ENCODE assay signal across 9 cellular contexts in genomic region chr16:70679653-70680494, GRCh38. TPM values are rescaled to one million over a fixed set of nuclear protein-coding genes. Genes with fewer than 3 reads are reported as not detected.
DNase-seq lines count a peak whose midpoint lies in the region; ATAC-seq and TF ChIP-seq lines count a peak whose summit lies in the region.
"Had no signal": no experiment of that assay in that cellular context is flagged by ENCODE, and none has a peak within 500 bp of the region (broad histone marks: within the 10 kb centered on the region; RNA-seq: fewer than 3 reads in every experiment).

No MANE protein-coding gene starts in this region.

- H3K27ac Mint-ChIP-seq in HFFc6 (no peak overlapping the region), mesothelial cell of epicardium (no peak overlapping the region)

- H3K4me1 Mint-ChIP-seq in HFFc6 (ENCODE audit: low read depth) (peaks cover 13% of the 10 kb centered on the region), mesothelial cell of epicardium (peaks cover 24% of the 10 kb centered on the region)

- H3K36me3 Mint-ChIP-seq in HFFc6 (ENCODE audit: low read depth) (peaks cover 4% of the 10 kb centered on the region; the same call in 1 of the 2 replicates), mesothelial cell of epicardium (peaks cover 17% of the 10 kb centered on the region)

- peaks cover 8% of the 10 kb centered on the region; the same call in 1 of the 2 replicates for H3K27me3 Mint-ChIP-seq in HFFc6 (ENCODE audit: insufficient read depth)
- H3K27me3 Mint-ChIP-seq in mesothelial cell of epicardium (ENCODE audit: low read depth) = no peaks in the 10 kb centered on the region

- H3K9me3 Mint-ChIP-seq in HFFc6 (no peaks in the 10 kb centered on the region), mesothelial cell of epicardium (no peaks in the 10 kb centered on the region)

- peak overlapping the region; percentile 86 to 100 for H3K27ac ChIP-seq in coronary artery

- H3K4me3 Mint-ChIP-seq in HFFc6 (no peak overlapping the region), mesothelial cell of epicardium (no peak overlapping the region)

- DNase-seq in 8988T (peak; percentile 96), HFFc6 (no peak), coronary artery (ENCODE audit: low spot score) (no peak), mesothelial cell of epicardium (ENCODE audit: low spot score in 2 of 2, unreplicated experiment in 2 of 2) (no peak), DMS 273 (lab: John Stamatoyannopoulos, UW; ENCODE audit: unreplicated experiment) (no peak)
- DNase-seq: cerebellar nuclear complex had no signal

- peak overlapping the region; percentile 19 for H3K4me3 ChIP-seq in coronary artery

- ATAC-seq in GM18498 (IDR thresholded peaks at IDR 0.05; ENCODE audit: unreplicated experiment) (no peak), HG02798 (IDR thresholded peaks at IDR 0.05; ENCODE audit: poor library complexity, unreplicated experiment) (no peak), HG03378 (IDR thresholded peaks at IDR 0.05; ENCODE audit: unreplicated experiment) (no peak)

- TF ChIP-seq CTCF in HFFc6 (IDR thresholded peaks at IDR 0.05) = peak; percentile 43
- peak; percentile 44 for TF ChIP-seq CTCF in coronary artery (IDR thresholded peaks at IDR 0.05)
- peak; percentile 21 for TF ChIP-seq CTCF in mesothelial cell of epicardium (IDR thresholded peaks at IDR 0.05; ENCODE audit: unreplicated experiment)

RNA-seq across cellular contexts. Expression of gene MTSS2, which starts 6.0 kb away (rescaled TPM):
- 10 to 100 TPM; 82.0 to 96.1 (median 86.5) TPM for total RNA-seq in HFFc6 (2021; fragmentation: NEBNext Ultra II Directional; extraction: Animal tissue kit (Norgen Biotek cat#: 25700))
- total RNA-seq in mesothelial cell of epicardium = 100 to 104 TPM (median 102 TPM) in 3 replicates

RNA-seq across cellular contexts. Expression of gene IL34, which starts 33.5 kb away (rescaled TPM):
- under 1 TPM in 2 of 6 experiments, not detected in 4; 0.09 TPM for total RNA-seq in HFFc6 (2021; fragmentation: NEBNext Ultra II Directional; extraction: Animal tissue kit (Norgen Biotek cat#: 25700))
- total RNA-seq in mesothelial cell of epicardium = 1.3 to 2.1 TPM (median 1.4 TPM) in 3 replicates
